ENCODE assay signal across 10 cellular contexts in the genomic region with DNA sequence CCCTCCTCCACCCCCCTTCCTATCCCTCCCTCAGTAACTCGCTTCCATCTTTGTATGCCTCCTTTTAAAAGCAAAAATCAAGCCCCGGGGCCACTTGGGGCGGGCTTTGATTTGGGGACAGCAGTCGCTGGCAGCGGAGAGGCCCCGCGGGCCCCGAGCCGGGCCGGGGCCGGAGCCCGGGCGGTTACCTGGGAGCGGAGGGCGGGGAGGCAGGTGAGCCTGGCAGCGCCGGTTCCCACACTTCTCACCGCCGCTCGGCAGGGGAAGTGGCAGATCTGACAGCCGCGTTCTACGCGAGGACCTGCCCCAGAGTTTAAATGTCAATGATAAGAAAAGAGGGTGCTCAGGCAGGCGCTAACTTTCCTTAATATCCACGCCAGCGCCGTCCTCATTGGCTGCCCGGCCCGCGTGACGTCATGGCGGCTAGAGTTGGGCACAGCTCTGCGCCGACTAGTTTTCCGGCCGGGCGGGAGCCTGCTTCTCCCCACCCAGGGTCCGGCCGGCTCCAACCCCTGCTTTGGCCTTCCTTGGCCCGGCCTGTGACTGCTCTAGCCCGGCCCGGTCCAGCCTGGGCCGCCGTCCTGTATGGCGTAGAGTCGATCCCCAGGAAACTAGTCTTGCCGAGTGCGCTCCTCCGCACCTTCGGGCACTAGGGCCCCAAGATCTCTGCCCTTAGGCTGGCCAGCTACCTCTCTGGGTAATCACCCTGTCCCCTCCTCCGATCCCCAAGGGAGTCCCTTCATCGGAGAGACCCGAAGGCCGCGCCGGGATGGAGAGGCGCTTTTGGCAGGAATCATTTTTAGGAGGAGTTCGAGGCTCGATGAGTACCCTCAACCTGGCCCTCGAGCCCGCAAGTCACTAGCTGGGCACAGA. TPM values are rescaled to one million over a fixed set of nuclear protein-coding genes. Genes with fewer than 3 reads are reported as not detected.
A peak's percentile ranks its signal among the peaks of the same experiment; 100 is the strongest.
DNase-seq lines count a peak whose midpoint lies in the region; ATAC-seq and TF ChIP-seq lines count a peak whose summit lies in the region.
"Had no signal": no experiment of that assay in that cellular context is flagged by ENCODE, and none has a peak within 500 bp of the region (broad histone marks: within the 10 kb centered on the region; RNA-seq: fewer than 3 reads in every experiment).

No MANE protein-coding gene starts in this region.

- H4K20me1 ChIP-seq in SK-N-SH (ENCODE audit: insufficient read depth) = peaks cover 20% of the 10 kb centered on the region

- H3K4me2 ChIP-seq in SK-N-SH (0 out of 2 replicates have a peak overlapping the region, but pooled peaks have one; percentile 28), skeletal muscle satellite cell (ENCODE audit: low read length) (peak overlapping the region; percentile 82)

- H3K27me3 ChIP-seq in SK-N-SH (ENCODE audit: insufficient read depth) (peaks cover 100% of the 10 kb centered on the region), iPS-15b (ENCODE audit: control insufficient read depth, insufficient read depth, low read length) (peaks cover 100% of the 10 kb centered on the region), skeletal muscle satellite cell (ENCODE audit: control insufficient read depth, insufficient read depth, low read length) (peaks cover 97% of the 10 kb centered on the region)

- H3K9me3 ChIP-seq in SK-N-SH = no peaks in the 10 kb centered on the region
- H3K9me3 ChIP-seq in iPS-15b (ENCODE audit: control insufficient read depth, insufficient read depth, low read length) = no peaks in the 10 kb centered on the region
- H3K9me3 ChIP-seq in skeletal muscle satellite cell (replicated peaks; ENCODE audit: low read length) = no peaks in the 10 kb centered on the region

- H3K79me2 ChIP-seq in SK-N-SH (ENCODE audit: insufficient read depth) = no peaks in the 10 kb centered on the region

- peak overlapping the region; percentile 45 for H3K27ac Mint-ChIP-seq in activated naive CD8-positive, alpha-beta T cell treated with anti-CD3 and anti-CD28 coated beads, Interleukin-2, amount 10 ng/mL, durations not matched to agents 7 days and 5 days

- H3K36me3 Mint-ChIP-seq in activated naive CD8-positive, alpha-beta T cell treated with anti-CD3 and anti-CD28 coated beads, Interleukin-2, amount 10 ng/mL, durations not matched to agents 7 days and 5 days = peaks cover 4% of the 10 kb centered on the region

- no peak for TF ChIP-seq EP300 in SK-N-SH (IDR thresholded peaks at IDR 0.05; ENCODE audit: borderline replicate concordance in 1 of 2, low read depth in 1 of 2, low read length in 1 of 2)

- CTCF ChIA-PET in SK-N-SH (lab: Yijun Ruan, JAX) = interaction anchor here (1.0 kb wide), 1 partner anchor 16 kb away, joined by 4 read pairs; no protein-coding TSS in a partner anchor

- H3K27me3 Mint-ChIP-seq in activated naive CD8-positive, alpha-beta T cell treated with anti-CD3 and anti-CD28 coated beads, Interleukin-2, amount 10 ng/mL, durations not matched to agents 7 days and 5 days = peaks cover 83% of the 10 kb centered on the region

- H3K9ac ChIP-seq in SK-N-SH (no peak overlapping the region), iPS-15b (ENCODE audit: low read depth, low read length) (no peak overlapping the region), skeletal muscle satellite cell (ENCODE audit: low read depth, low read length) (no peak overlapping the region)

- POLR2A ChIA-PET in SK-N-SH (lab: Yijun Ruan, JAX) = no interaction called here
- POLR2A ChIA-PET in activated naive CD8-positive, alpha-beta T cell treated with anti-CD3 and anti-CD28 coated beads, Interleukin-2, amount 10 ng/mL, durations not matched to agents 7 days and 5 days (lab: Charles Lee) = no interaction called here

- H3K27ac ChIP-seq in SK-N-SH (ENCODE audit: low read depth in 2 of 2, low read length in 1 of 2) = no peak overlapping the region
- H3K27ac ChIP-seq: cardiac muscle cell had no signal

- peaks cover 16% of the 10 kb centered on the region for H3K4me1 Mint-ChIP-seq in activated naive CD8-positive, alpha-beta T cell treated with anti-CD3 and anti-CD28 coated beads, Interleukin-2, amount 10 ng/mL, durations not matched to agents 7 days and 5 days

- H3F3A ChIP-seq in SK-N-SH (replicated peaks; ENCODE audit: insufficient read depth) = no peaks in the 10 kb centered on the region

- H3K36me3 ChIP-seq in SK-N-SH (replicated peaks in 1 of 2; ENCODE audit: control insufficient read depth in 1 of 2, insufficient read depth in 2 of 2, low read length in 1 of 2) = no peaks in the 10 kb centered on the region
- no peaks in the 10 kb centered on the region for H3K36me3 ChIP-seq in iPS-15b (ENCODE audit: control insufficient read depth, insufficient read depth, low read length)
- H3K36me3 ChIP-seq in skeletal muscle satellite cell (ENCODE audit: insufficient read depth, low read length) = no peaks in the 10 kb centered on the region
- H3K36me3 ChIP-seq: cardiac muscle cell had no signal

- WGBS in SK-N-SH (ENCODE audit: low lambda C conversion rate) = 42% methylated on average over 26 of the region's 62 CpGs

- TF ChIP-seq RAD21 in SK-N-SH (IDR thresholded peaks at IDR 0.05; ENCODE audit: low read length) = no peak

- H3K9me3 Mint-ChIP-seq in activated naive CD8-positive, alpha-beta T cell treated with anti-CD3 and anti-CD28 coated beads, Interleukin-2, amount 10 ng/mL, durations not matched to agents 7 days and 5 days = peaks cover under 1% of the 10 kb centered on the region

- ATAC-seq in SK-N-SH treated with all-trans-retinoic acid at 6 μM for 48 hours (no peak), HG03354 (IDR thresholded peaks at IDR 0.05; ENCODE audit: poor library complexity, severe bottlenecking, unreplicated experiment) (no peak)
- no peak for ATAC-seq in activated naive CD8-positive, alpha-beta T cell treated with anti-CD3 and anti-CD28 coated beads, Interleukin-2, amount 10 ng/mL, durations not matched to agents 7 days and 5 days (ENCODE audit: low read depth)

- H3K4me3 Mint-ChIP-seq in activated naive CD8-positive, alpha-beta T cell treated with anti-CD3 and anti-CD28 coated beads, Interleukin-2, amount 10 ng/mL, durations not matched to agents 7 days and 5 days = no peak overlapping the region

- H3K4me1 ChIP-seq in SK-N-SH (ENCODE audit: control insufficient read depth in 1 of 2, insufficient read depth in 2 of 2, low read depth in 1 of 2, low read length in 1 of 2) (peaks cover under 1 to 30% of the 10 kb centered on the region in 2 experiments; a peak in 2 of 4 replicates), iPS-15b (ENCODE audit: control insufficient read depth, insufficient read depth, low read length) (peaks cover 22% of the 10 kb centered on the region), skeletal muscle satellite cell (ENCODE audit: control insufficient read depth, insufficient read depth, low read length) (peaks cover 40% of the 10 kb centered on the region)

- H3K4me3 ChIP-seq in SK-N-SH (ENCODE audit: low read depth in 2 of 2, low read length in 1 of 2) = no peak overlapping the region
- peak overlapping the region; percentile 60 for H3K4me3 ChIP-seq in iPS-15b (ENCODE audit: low read depth, low read length)
- H3K4me3 ChIP-seq in skeletal muscle satellite cell (ENCODE audit: low read length) = peak overlapping the region; percentile 19
- H3K4me3 ChIP-seq: cardiac muscle cell had no signal

- DNase-seq in SK-N-SH (peak; percentile 36), ACHN (no peak), HPDE6-E6E7 (ENCODE audit: extremely low spot score) (no peak)
- DNase-seq in activated naive CD8-positive, alpha-beta T cell treated with anti-CD3 and anti-CD28 coated beads, Interleukin-2, amount 10 ng/mL, durations not matched to agents 7 days and 5 days = no peak

- H2AFZ ChIP-seq in SK-N-SH (ENCODE audit: low read depth) = no peak overlapping the region

- no peaks in the 10 kb centered on the region for H3K9me2 ChIP-seq in SK-N-SH

- no peak for TF ChIP-seq CTCF in SK-N-SH (IDR thresholded peaks at IDR 0.05)

- in situ Hi-C loops in ACHN (cut with HindIII; ENCODE audit: low pct_ligation_motif_present, low pct_unique_long_range_greater_than_20kb, low sequenced_read_pairs) = no loop called here

TF ChIP-seq in SK-N-SH, 30 proteins besides CTCF, POLR2A, EP300 and RAD21 (continues in another document):
- TF ChIP-seq TAF1 (IDR thresholded peaks at IDR 0.05; ENCODE audit: borderline replicate concordance, low read depth, low read length) (no peak), YY1 (IDR thresholded peaks at IDR 0.05; ENCODE audit: low read depth) (no peak), EZH2phosphoT487 (IDR thresholded peaks at IDR 0.05; ENCODE audit: borderline replicate concordance, low read depth) (no peak), SIN3A (IDR thresholded peaks at IDR 0.05; ENCODE audit: borderline replicate concordance, low read depth, low read length) (no peak), RFX5 (IDR thresholded peaks at IDR 0.05; ENCODE audit: low read length) (no peak), MEF2A (IDR thresholded peaks at IDR 0.05; ENCODE audit: borderline replicate concordance, low read depth) (no peak)

TF ChIP-seq in SK-N-SH treated with all-trans-retinoic acid at 6 μM for 48 hours, 23 proteins besides CTCF, POLR2A, EP300 and RAD21 (continues in another document):
- TF ChIP-seq SNAI2 (CRISPR knock-in tag; IDR thresholded peaks at IDR 0.05) (no peak), ZFP30 (CRISPR knock-in tag; IDR thresholded peaks at IDR 0.05) (no peak), ISL1 (CRISPR knock-in tag; IDR thresholded peaks at IDR 0.05) (no peak)

RNA-seq across cellular contexts. Expression of gene PAX6, which starts 6.7 kb away (rescaled TPM):
- not detected in 2 replicates for polyA plus RNA-seq in SK-N-SH (2012; rRNA removed)
- not detected in 2 replicates for polyA plus RNA-seq in SK-N-SH (2012; cell fraction: cytosol; rRNA removed)
- not detected in 2 replicates for polyA plus RNA-seq in SK-N-SH (2012; cell fraction: nucleus; rRNA removed)
- total RNA-seq in activated naive CD8-positive, alpha-beta T cell treated with anti-CD3 and anti-CD28 coated beads, Interleukin-2, amount 10 ng/mL, durations not matched to agents 7 days and 5 days = not detected
- under 0.01 TPM in 1 of 2 replicates, not detected in the other for total RNA-seq in skeletal muscle satellite cell (2012; rRNA removed)
- polyA plus RNA-seq: BJ had no signal

Comparison
In these comparisons a context has a peak if more than half of its experiments do, and no peak if none do; other contexts are left out.
1. H3K4me3 ChIP-seq: peak in iPS-15b (single experiment) and skeletal muscle satellite cell (single experiment); none in SK-N-SH (0 of 2).